ENCODE assay signal across 8 cellular contexts in the genomic region with DNA sequence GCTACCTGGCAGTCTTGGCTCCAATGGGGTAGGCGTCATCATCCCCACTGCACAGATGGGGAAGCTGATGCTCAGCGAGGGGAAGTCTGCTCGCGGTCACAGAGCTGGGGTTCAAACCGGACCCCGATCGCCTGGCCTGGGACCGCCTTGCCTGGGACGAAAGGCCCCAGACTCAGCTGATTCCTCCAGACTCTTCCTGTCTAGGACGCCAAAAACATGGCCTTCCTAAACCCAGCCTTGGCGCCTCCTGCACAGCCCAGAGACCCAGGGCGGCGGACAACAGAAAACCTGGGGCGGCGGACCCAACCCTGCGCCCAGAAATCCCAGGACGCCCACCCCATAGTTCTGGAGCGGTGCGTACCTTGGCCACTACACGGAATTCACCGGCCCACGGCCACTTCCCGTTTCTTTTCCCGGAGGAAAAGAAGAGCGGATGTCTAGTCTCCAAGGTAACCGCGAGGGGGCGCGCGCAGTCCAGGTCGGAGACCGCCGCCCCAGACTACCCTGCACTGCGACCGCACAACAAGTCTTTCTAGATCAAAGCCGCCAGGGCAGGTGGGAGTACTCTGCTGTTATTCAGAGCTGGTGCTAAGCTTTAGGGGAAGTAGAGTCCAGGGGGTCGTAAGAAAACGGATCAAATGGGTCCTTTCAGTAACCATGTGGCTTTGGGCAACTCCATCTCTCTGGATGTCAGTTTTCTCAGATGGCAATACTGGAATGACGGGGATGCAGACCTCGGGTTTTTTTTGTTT. TPM values are rescaled to one million over a fixed set of nuclear protein-coding genes. Genes with fewer than 3 reads are reported as not detected.
DNase-seq lines count a peak whose midpoint lies in the region; ATAC-seq and TF ChIP-seq lines count a peak whose summit lies in the region.

No MANE protein-coding gene starts in this region.

- 9% methylated on average over 40 of the region's 40 CpGs for WGBS in liver

- peak overlapping the region; percentile 62 to 67 (median 66) for H3K4me3 ChIP-seq in liver (ENCODE audit: low read depth in 1 of 3, low read length in 3 of 3)

- H3K36me3 ChIP-seq in liver (ENCODE audit: control insufficient read depth in 4 of 4, insufficient read depth in 3 of 4, low read depth in 1 of 4, low read length in 3 of 4): no peaks in the 10 kb centered on the region

- peaks cover 4% of the 10 kb centered on the region for H3K4me1 Mint-ChIP-seq in activated CD4-positive, alpha-beta T cell treated with anti-CD3 and anti-CD28 coated beads, Interleukin-2, amount 10 ng/mL, durations not matched to agents 7 days and 5 days

- H3K27ac Mint-ChIP-seq in activated CD4-positive, alpha-beta T cell treated with anti-CD3 and anti-CD28 coated beads, Interleukin-2, amount 10 ng/mL, durations not matched to agents 7 days and 5 days: no peak overlapping the region

- H3K4me1 ChIP-seq in liver (ENCODE audit: control insufficient read depth in 4 of 4, insufficient read depth in 4 of 4, low read length in 3 of 4): peaks cover 0 to 10% (median 4%) of the 10 kb centered on the region in 4 donors

- H3K27me3 ChIP-seq in liver (ENCODE audit: control insufficient read depth in 4 of 4, insufficient read depth in 4 of 4, low read length in 3 of 4): peaks cover 0 to 3% (median 0%) of the 10 kb centered on the region in 4 donors

- H3K9ac ChIP-seq in liver (ENCODE audit: low read depth in 1 of 2, low read length in 2 of 2): peak overlapping the region in 1 of 2 donors; percentile 11

- POLR2A ChIA-PET in activated CD4-positive, alpha-beta T cell treated with anti-CD3 and anti-CD28 coated beads, Interleukin-2, amount 10 ng/mL, durations not matched to agents 7 days and 5 days (lab: Charles Lee): no interaction called here

- peak; percentile 86 to 90 for TF ChIP-seq RAD21 in liver (IDR thresholded peaks at IDR 0.05)

- DNase-seq in DMS79 treated with DMSO at 0.1 percent for 48 hours (lab: John Stamatoyannopoulos, UW) (peak; percentile 61), DMS79 (lab: John Stamatoyannopoulos, UW) (no peak), NCI-H2171 treated with DMSO at 0.1 percent for 48 hours (lab: John Stamatoyannopoulos, UW) (peak; percentile 68), dermis microvascular lymphatic vessel endothelial cell (ENCODE audit: low read depth in 2 of 2) (peak; percentile 24 to 79)
- DNase-seq in activated CD4-positive, alpha-beta T cell treated with anti-CD3 and anti-CD28 coated beads, Interleukin-2, amount 10 ng/mL, durations not matched to agents 7 days and 5 days: peak; percentile 71
- peak; percentile 70 for DNase-seq in stimulated activated CD4-positive, alpha-beta T cell treated with anti-CD3 and anti-CD28 coated beads, Interleukin-4, amount 100 ng/mL, for 24 hours

- no peak overlapping the region for H3K27ac ChIP-seq in liver (ENCODE audit: low read depth in 1 of 2, low read length in 2 of 2)

- ATAC-seq in HG02852 (IDR thresholded peaks at IDR 0.05; ENCODE audit: unreplicated experiment): peak; percentile 72

- H3K36me3 Mint-ChIP-seq in activated CD4-positive, alpha-beta T cell treated with anti-CD3 and anti-CD28 coated beads, Interleukin-2, amount 10 ng/mL, durations not matched to agents 7 days and 5 days (ENCODE audit: low read depth): no peaks in the 10 kb centered on the region

- peak overlapping the region; percentile 30 for H3K4me3 Mint-ChIP-seq in activated CD4-positive, alpha-beta T cell treated with anti-CD3 and anti-CD28 coated beads, Interleukin-2, amount 10 ng/mL, durations not matched to agents 7 days and 5 days

- CTCF ChIA-PET in activated CD4-positive, alpha-beta T cell treated with anti-CD3 and anti-CD28 coated beads, Interleukin-2, amount 10 ng/mL, durations not matched to agents 7 days and 5 days (lab: Charles Lee): interaction anchor here (0.5 to 1.6 kb wide), 7 partner anchors 10 to 76 kb away, joined by 3 to 8 read pairs (median 3); no protein-coding TSS in a partner anchor

- H3K9me3 Mint-ChIP-seq in activated CD4-positive, alpha-beta T cell treated with anti-CD3 and anti-CD28 coated beads, Interleukin-2, amount 10 ng/mL, durations not matched to agents 7 days and 5 days: no peaks in the 10 kb centered on the region

- TF ChIP-seq CTCF in liver (IDR thresholded peaks at IDR 0.05; ENCODE audit: low read depth, low read length, missing input control): peak; percentile 72

- H3K27me3 Mint-ChIP-seq in activated CD4-positive, alpha-beta T cell treated with anti-CD3 and anti-CD28 coated beads, Interleukin-2, amount 10 ng/mL, durations not matched to agents 7 days and 5 days: peaks cover 62% of the 10 kb centered on the region

- H3K9me3 ChIP-seq in liver (ENCODE audit: control insufficient read depth in 4 of 4, low read length in 3 of 4): no peaks in the 10 kb centered on the region

TF ChIP-seq in liver, 16 proteins besides CTCF, POLR2A, EP300 and RAD21:
- peak in 1 of 2 donors; percentile 21 for TF ChIP-seq GABPA (IDR thresholded peaks at IDR 0.05 in 1 of 2, conservative IDR thresholded peaks at IDR 0.05 in 1 of 2)
- no peak for TF ChIP-seq SP1 (IDR thresholded peaks at IDR 0.05)
- no peak for TF ChIP-seq HNF4G (IDR thresholded peaks at IDR 0.05)
- peak; percentile 14 for TF ChIP-seq YY1 (IDR thresholded peaks at IDR 0.05)

RNA-seq across cellular contexts. Expression of a gene that starts 4.9 kb away (rescaled TPM):
- total RNA-seq in activated CD4-positive, alpha-beta T cell treated with anti-CD3 and anti-CD28 coated beads, Interleukin-2, amount 10 ng/mL, durations not matched to agents 7 days and 5 days: not detected
- 0.26 and 0.38 TPM in 2 replicates for total RNA-seq in dermis microvascular lymphatic vessel endothelial cell
- under 1 TPM; 0.47 to 0.67 TPM for total RNA-seq in liver
- polyA plus RNA-seq in liver: under 1 TPM; 0.09 to 0.18 TPM

RNA-seq across cellular contexts. Expression of a gene that starts 29.7 kb away (rescaled TPM):
- under 1 TPM in 1 of 2 experiments, not detected in 1; 0.42 TPM for total RNA-seq in activated CD4-positive, alpha-beta T cell treated with anti-CD3 and anti-CD28 coated beads, Interleukin-2, amount 10 ng/mL, durations not matched to agents 7 days and 5 days
- total RNA-seq in dermis microvascular lymphatic vessel endothelial cell (0.13 and 0.63 TPM in 2 replicates), liver (under 1 TPM; 0.17 to 0.33 TPM)
- under 1 TPM; 0.35 to 0.52 TPM for polyA plus RNA-seq in liver

RNA-seq across cellular contexts. Expression of a gene that starts 57.5 kb away (rescaled TPM):
- 10 to 100 TPM; 33.2 to 38.5 TPM for total RNA-seq in activated CD4-positive, alpha-beta T cell treated with anti-CD3 and anti-CD28 coated beads, Interleukin-2, amount 10 ng/mL, durations not matched to agents 7 days and 5 days
- total RNA-seq in dermis microvascular lymphatic vessel endothelial cell (40.2 and 45.1 TPM in 2 replicates), liver (10 to 100 TPM; 19.0 to 19.5 TPM)
- 10 to 100 TPM in 1 of 2 donors, 1 to 10 TPM in 1; 7.7 to 30.3 TPM for polyA plus RNA-seq in liver
